14 cellular contexts compared by ENCODE assay signal in the genomic region with DNA sequence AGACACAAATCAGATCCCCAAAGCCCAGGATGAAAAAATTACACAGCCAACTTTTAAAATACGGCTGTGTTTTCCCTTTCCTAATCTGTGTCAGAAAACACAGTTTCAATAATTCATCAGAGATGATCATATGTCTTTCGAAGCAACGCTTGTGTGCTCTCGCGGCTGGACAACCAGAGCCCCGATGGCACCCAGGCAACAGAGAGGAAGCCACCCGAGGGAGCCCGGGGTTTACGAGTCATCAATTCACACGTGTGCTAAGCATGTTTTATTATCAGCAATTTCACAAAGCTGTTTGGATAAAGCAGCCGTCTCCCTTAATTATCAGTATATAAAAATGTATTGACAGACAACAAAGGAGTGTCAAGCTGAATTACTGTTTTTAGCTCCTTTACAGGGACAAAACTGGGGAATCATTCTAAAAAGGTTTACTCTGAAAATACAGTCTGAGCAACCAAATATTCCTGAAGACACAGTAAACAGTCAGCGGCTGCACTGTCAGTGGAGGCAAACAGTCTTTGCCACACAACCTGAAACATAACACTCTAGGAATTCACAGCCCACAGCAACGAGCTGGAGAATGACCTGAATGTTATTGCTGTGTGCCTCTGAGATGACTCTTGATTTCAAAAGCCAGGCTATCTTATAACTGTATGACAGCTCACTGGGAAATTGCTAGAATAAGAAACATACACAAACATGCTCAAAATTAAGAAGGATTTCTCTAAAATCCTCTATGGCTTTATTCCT.
DNase-seq lines count a peak whose midpoint lies in the region; ATAC-seq and TF ChIP-seq lines count a peak whose summit lies in the region.
"Had no signal": no experiment of that assay in that cellular context is flagged by ENCODE, and none has a peak within 500 bp of the region (broad histone marks: within the 10 kb centered on the region; RNA-seq: fewer than 3 reads in every experiment).

No MANE protein-coding gene starts in this region.

- intact Hi-C loops in Right ventricle myocardium inferior (cut with DNase I): no loop called here

- H3K9me3 Mint-ChIP-seq in brain: no peaks in the 10 kb centered on the region
- H3K9me3 Mint-ChIP-seq in activated CD8-positive, alpha-beta T cell treated with anti-CD3 and anti-CD28 coated beads, Interleukin-2, amount 10 ng/mL, durations not matched to agents 7 days and 5 days (ENCODE audit: insufficient read depth): no peaks in the 10 kb centered on the region
- H3K9me3 Mint-ChIP-seq: activated naive CD4-positive, alpha-beta T cell treated with anti-CD3 and anti-CD28 coated beads for 36 hours had no signal

- no peaks in the 10 kb centered on the region for H4K20me1 ChIP-seq in smooth muscle cell (ENCODE audit: low read depth)

- H3K27me3 ChIP-seq in right atrium auricular region: no peaks in the 10 kb centered on the region
- H3K27me3 ChIP-seq in smooth muscle cell (ENCODE audit: low read depth): no peaks in the 10 kb centered on the region
- H3K27me3 ChIP-seq: ovary, upper lobe of left lung had no signal

- H3K27me3 Mint-ChIP-seq in brain: no peaks in the 10 kb centered on the region
- H3K27me3 Mint-ChIP-seq in activated CD8-positive, alpha-beta T cell treated with anti-CD3 and anti-CD28 coated beads, Interleukin-2, amount 10 ng/mL, durations not matched to agents 7 days and 5 days (ENCODE audit: low read depth): peaks cover 3% of the 10 kb centered on the region

- H3K4me3 ChIP-seq in right atrium auricular region: no peak overlapping the region
- no peak overlapping the region for H3K4me3 ChIP-seq in smooth muscle cell
- H3K4me3 ChIP-seq: ovary, upper lobe of left lung had no signal

- H3K9me3 ChIP-seq in right atrium auricular region (no peaks in the 10 kb centered on the region), smooth muscle cell (replicated peaks; ENCODE audit: low read depth) (no peaks in the 10 kb centered on the region)
- H3K9me3 ChIP-seq: ovary, upper lobe of left lung had no signal

- H3K36me3 Mint-ChIP-seq in brain: peaks cover 62% of the 10 kb centered on the region
- H3K36me3 Mint-ChIP-seq in activated CD8-positive, alpha-beta T cell treated with anti-CD3 and anti-CD28 coated beads, Interleukin-2, amount 10 ng/mL, durations not matched to agents 7 days and 5 days (ENCODE audit: low read depth): no peaks in the 10 kb centered on the region

- H3K79me2 ChIP-seq in smooth muscle cell (ENCODE audit: low read depth): no peaks in the 10 kb centered on the region

- POLR2A ChIA-PET in activated CD8-positive, alpha-beta T cell treated with anti-CD3 and anti-CD28 coated beads, Interleukin-2, amount 10 ng/mL, durations not matched to agents 7 days and 5 days (lab: Charles Lee): no interaction called here

- H3K27ac Mint-ChIP-seq in brain: peak overlapping the region in 3 of 5 experiments; percentile 15 to 88 (median 59)
- H3K27ac Mint-ChIP-seq in activated CD8-positive, alpha-beta T cell treated with anti-CD3 and anti-CD28 coated beads, Interleukin-2, amount 10 ng/mL, durations not matched to agents 7 days and 5 days: no peak overlapping the region
- H3K27ac Mint-ChIP-seq: activated naive CD4-positive, alpha-beta T cell treated with anti-CD3 and anti-CD28 coated beads for 36 hours had no signal

- H3F3A ChIP-seq in smooth muscle cell (ENCODE audit: low read depth): peaks cover 5% of the 10 kb centered on the region

- H3K4me1 ChIP-seq in right atrium auricular region: peaks cover 0 to 36% of the 10 kb centered on the region in 2 donors
- no peaks in the 10 kb centered on the region for H3K4me1 ChIP-seq in smooth muscle cell (ENCODE audit: low read depth)

- TF ChIP-seq CTCF in right atrium auricular region (IDR thresholded peaks at IDR 0.05): no peak
- TF ChIP-seq CTCF in brain (conservative IDR thresholded peaks at IDR 0.05): no peak
- no peak for TF ChIP-seq CTCF in smooth muscle cell (IDR thresholded peaks at IDR 0.05; ENCODE audit: borderline replicate concordance, insufficient read depth, poor library complexity, severe bottlenecking)

- ATAC-seq in Right ventricle myocardium inferior: peak; percentile 66
- ATAC-seq in activated CD8-positive, alpha-beta T cell treated with anti-CD3 and anti-CD28 coated beads, Interleukin-2, amount 10 ng/mL, durations not matched to agents 7 days and 5 days: no peak
- ATAC-seq in GM19395 (IDR thresholded peaks at IDR 0.05; ENCODE audit: unreplicated experiment): no peak

- 64% methylated on average over 13 of the region's 13 CpGs for WGBS in smooth muscle cell (ENCODE audit: low lambda C conversion rate)

- H3K4me1 Mint-ChIP-seq in brain: peaks cover 54% of the 10 kb centered on the region
- H3K4me1 Mint-ChIP-seq in activated CD8-positive, alpha-beta T cell treated with anti-CD3 and anti-CD28 coated beads, Interleukin-2, amount 10 ng/mL, durations not matched to agents 7 days and 5 days (ENCODE audit: low read depth): no peaks in the 10 kb centered on the region

- CTCF ChIA-PET in activated CD8-positive, alpha-beta T cell treated with anti-CD3 and anti-CD28 coated beads, Interleukin-2, amount 10 ng/mL, durations not matched to agents 7 days and 5 days (lab: Charles Lee): interaction anchor here (0.9 kb wide), 1 partner anchor 613 kb away, joined by 3 read pairs; no protein-coding TSS in a partner anchor

- H3K36me3 ChIP-seq in right atrium auricular region (peaks cover 25% of the 10 kb centered on the region), smooth muscle cell (ENCODE audit: low read depth) (peaks cover 14% of the 10 kb centered on the region)
- H3K36me3 ChIP-seq: ovary had no signal

- H3K9ac ChIP-seq in smooth muscle cell (ENCODE audit: low read depth): no peak overlapping the region

- H3K4me3 Mint-ChIP-seq in brain: no peak overlapping the region
- no peak overlapping the region for H3K4me3 Mint-ChIP-seq in activated CD8-positive, alpha-beta T cell treated with anti-CD3 and anti-CD28 coated beads, Interleukin-2, amount 10 ng/mL, durations not matched to agents 7 days and 5 days
- H3K4me3 Mint-ChIP-seq: activated naive CD4-positive, alpha-beta T cell treated with anti-CD3 and anti-CD28 coated beads for 36 hours had no signal

- H3K27ac ChIP-seq in right atrium auricular region (peak overlapping the region in 1 of 2 donors; percentile 41), smooth muscle cell (ENCODE audit: low read depth) (peak overlapping the region; percentile 55)
- H3K27ac ChIP-seq: ovary, upper lobe of left lung had no signal

- no peak overlapping the region for H2AFZ ChIP-seq in smooth muscle cell (ENCODE audit: low read depth)

- DNase-seq in Right ventricle myocardium inferior (ENCODE audit: missing footprints) (no peak), right atrium auricular region (ENCODE audit: low spot score) (no peak), iris pigment epithelial cell (ENCODE audit: low read depth) (peak; percentile 87), smooth muscle cell (lab: John Stamatoyannopoulos, UW; ENCODE audit: unreplicated experiment) (no peak), globus pallidus (ENCODE audit: low spot score) (no peak)
- no peak for DNase-seq in activated CD8-positive, alpha-beta T cell treated with anti-CD3 and anti-CD28 coated beads, Interleukin-2, amount 10 ng/mL, durations not matched to agents 7 days and 5 days
- DNase-seq: activated naive CD4-positive, alpha-beta T cell treated with anti-CD3 and anti-CD28 coated beads for 36 hours; NCI-H1436 treated with DMSO at 0.1 percent for 48 hours; ovary; SHP77 treated with DMSO at 0.1 percent for 48 hours; stimulated activated CD8-positive, alpha-beta memory T cell treated with anti-CD3 and anti-CD28 coated beads, Interleukin-4, amount 100 ng/mL, for 48 hours; upper lobe of left lung had no signal

- H3K4me2 ChIP-seq in smooth muscle cell: peak overlapping the region; percentile 62
